In genomic region chr22:24059793-24060192, GRCh38 we compare ENCODE assay signal across 19 cellular contexts. TPM values are rescaled to one million over a fixed set of nuclear protein-coding genes. Genes with fewer than 3 reads are reported as not detected.
A peak's percentile ranks its signal among the peaks of the same experiment; 100 is the strongest.
DNase-seq lines count a peak whose midpoint lies in the region; ATAC-seq and TF ChIP-seq lines count a peak whose summit lies in the region.
"Had no signal": no experiment of that assay in that cellular context is flagged by ENCODE, and none has a peak within 500 bp of the region (broad histone marks: within the 10 kb centered on the region; RNA-seq: fewer than 3 reads in every experiment).

No MANE protein-coding gene starts in this region.

- peaks cover 37% of the 10 kb centered on the region for H3K4me1 ChIP-seq in left ventricle myocardium inferior

- H3K27me3 Mint-ChIP-seq in osteocyte (ENCODE audit: unreplicated experiment) = no peaks in the 10 kb centered on the region
- H3K27me3 Mint-ChIP-seq in glutamatergic neuron (ENCODE audit: unreplicated experiment) = peaks cover 2% of the 10 kb centered on the region
- H3K27me3 Mint-ChIP-seq: IgD-negative memory B cell; natural killer cell treated with Interleukin-12 subunit alpha and Interleukin-12 subunit beta and Interleukin-15 and Interleukin-18, amount 100 ng/mL, for 72 hours; stimulated activated memory B cell treated with anti-CD40 and anti-IgM and Interleukin-4, amounts not matched to agents 10 μg/mL and 1 μg/mL and 100 μg/mL, for 72 hours had no signal

- H3K36me3 Mint-ChIP-seq in osteocyte (ENCODE audit: unreplicated experiment) (peaks cover 52% of the 10 kb centered on the region), glutamatergic neuron (ENCODE audit: unreplicated experiment) (peaks cover 20% of the 10 kb centered on the region)

- H3K4me3 ChIP-seq in left ventricle myocardium inferior = no peak overlapping the region
- H3K4me3 ChIP-seq in coronary artery = no peak overlapping the region
- H3K4me3 ChIP-seq: right lobe of liver had no signal

- H3K9me3 Mint-ChIP-seq in osteocyte (ENCODE audit: unreplicated experiment) = no peaks in the 10 kb centered on the region
- peaks cover 4% of the 10 kb centered on the region for H3K9me3 Mint-ChIP-seq in glutamatergic neuron (ENCODE audit: unreplicated experiment)
- H3K9me3 Mint-ChIP-seq: IgD-negative memory B cell; natural killer cell treated with Interleukin-12 subunit alpha and Interleukin-12 subunit beta and Interleukin-15 and Interleukin-18, amount 100 ng/mL, for 72 hours; stimulated activated memory B cell treated with anti-CD40 and anti-IgM and Interleukin-4, amounts not matched to agents 10 μg/mL and 1 μg/mL and 100 μg/mL, for 72 hours had no signal

- H3K4me1 Mint-ChIP-seq in osteocyte (ENCODE audit: unreplicated experiment) (peaks cover 21% of the 10 kb centered on the region), glutamatergic neuron (ENCODE audit: low read depth, unreplicated experiment) (peaks cover 3% of the 10 kb centered on the region)
- H3K4me1 Mint-ChIP-seq: stimulated activated memory B cell treated with anti-CD40 and anti-IgM and Interleukin-4, amounts not matched to agents 10 μg/mL and 1 μg/mL and 100 μg/mL, for 72 hours had no signal

- DNase-seq in left ventricle myocardium inferior (no peak), Right ventricle myocardium superior (no peak), coronary artery (ENCODE audit: low spot score) (peak; percentile 71), osteocyte (ENCODE audit: extremely low spot score, unreplicated experiment) (no peak), glutamatergic neuron (no peak), HuH-7 (ENCODE audit: low spot score) (no peak)
- DNase-seq in stimulated activated CD4-positive, alpha-beta T cell treated with anti-CD3 and anti-CD28 coated beads, Interleukin-1b, Interleukin-23, amount 100 ng/mL, for 48 hours = no peak
- DNase-seq: activated naive CD4-positive, alpha-beta T cell treated with Interleukin-2 at 50 U/mL for 16 hours; hippocampal formation; NCI-H1048 had no signal

- H3K4me3 Mint-ChIP-seq in osteocyte (ENCODE audit: unreplicated experiment) = no peak overlapping the region
- no peak overlapping the region for H3K4me3 Mint-ChIP-seq in glutamatergic neuron (ENCODE audit: unreplicated experiment)
- H3K4me3 Mint-ChIP-seq: natural killer cell treated with Interleukin-12 subunit alpha and Interleukin-12 subunit beta and Interleukin-15 and Interleukin-18, amount 100 ng/mL, for 72 hours; stimulated activated memory B cell treated with anti-CD40 and anti-IgM and Interleukin-4, amounts not matched to agents 10 μg/mL and 1 μg/mL and 100 μg/mL, for 72 hours had no signal

- ATAC-seq in Right ventricle myocardium superior (ENCODE audit: poor library complexity) (no peak), GM21717 (IDR thresholded peaks at IDR 0.05; ENCODE audit: unreplicated experiment) (no peak)
- ATAC-seq: natural killer cell treated with Interleukin-12 subunit alpha and Interleukin-12 subunit beta and Interleukin-15 and Interleukin-18, amount 100 ng/mL, for 72 hours; stimulated activated memory B cell treated with anti-CD40 and anti-IgM and Interleukin-4, amounts not matched to agents 10 μg/mL and 1 μg/mL and 100 μg/mL, for 72 hours had no signal

- no peaks in the 10 kb centered on the region for H3K9me3 ChIP-seq in left ventricle myocardium inferior (replicated peaks)
- H3K9me3 ChIP-seq: right lobe of liver had no signal

- no peak for TF ChIP-seq CTCF in left ventricle myocardium inferior (IDR thresholded peaks at IDR 0.05; ENCODE audit: borderline replicate concordance)
- no peak for TF ChIP-seq CTCF in coronary artery (IDR thresholded peaks at IDR 0.05)
- no peak for TF ChIP-seq CTCF in osteocyte (IDR thresholded peaks at IDR 0.05)
- TF ChIP-seq CTCF in glutamatergic neuron (IDR thresholded peaks at IDR 0.05; ENCODE audit: partially characterized antibody, unreplicated experiment) = no peak

- peak overlapping the region; percentile 52 for H3K27ac ChIP-seq in left ventricle myocardium inferior (replicated peaks)
- peak overlapping the region; percentile 11 to 87 for H3K27ac ChIP-seq in coronary artery
- H3K27ac ChIP-seq: epithelial cell of prostate, right lobe of liver had no signal

- H3K27me3 ChIP-seq in left ventricle myocardium inferior (ENCODE audit: low read depth) = no peaks in the 10 kb centered on the region
- H3K27me3 ChIP-seq: right lobe of liver had no signal

- peaks cover 91% of the 10 kb centered on the region for H3K36me3 ChIP-seq in left ventricle myocardium inferior

- H3K27ac Mint-ChIP-seq in osteocyte (ENCODE audit: unreplicated experiment) = peak overlapping the region; percentile 83
- no peak overlapping the region for H3K27ac Mint-ChIP-seq in glutamatergic neuron (ENCODE audit: unreplicated experiment)
- H3K27ac Mint-ChIP-seq: IgD-negative memory B cell; natural killer cell treated with Interleukin-12 subunit alpha and Interleukin-12 subunit beta and Interleukin-15 and Interleukin-18, amount 100 ng/mL, for 72 hours; stimulated activated memory B cell treated with anti-CD40 and anti-IgM and Interleukin-4, amounts not matched to agents 10 μg/mL and 1 μg/mL and 100 μg/mL, for 72 hours had no signal

- intact Hi-C loops in left ventricle myocardium inferior (cut with micrococcal nuclease) = no loop called here
- intact Hi-C loops in Right ventricle myocardium superior (cut with DNase I) = no loop called here

RNA-seq across cellular contexts. Expression of gene CABIN1, which starts 48.7 kb away (rescaled TPM):
- 46.9 TPM for total RNA-seq in left ventricle myocardium inferior
- total RNA-seq in Right ventricle myocardium superior = 37.4 TPM
- 53.4 and 55.6 TPM in 2 replicates for total RNA-seq in osteocyte
- total RNA-seq in glutamatergic neuron (ENCODE audit: unreplicated experiment) = 72.5 TPM

RNA-seq across cellular contexts. Expression of gene GSTT4, which starts 54.5 kb away (rescaled TPM):
- not detected for total RNA-seq in left ventricle myocardium inferior
- total RNA-seq in Right ventricle myocardium superior = not detected
- not detected in 2 replicates for total RNA-seq in osteocyte
- not detected for total RNA-seq in glutamatergic neuron (ENCODE audit: unreplicated experiment)
- total RNA-seq: cerebellum; H4; left lobe of liver; natural killer cell treated with Interleukin-12 subunit alpha and Interleukin-12 subunit beta and Interleukin-15 and Interleukin-18, amount 100 ng/mL, for 72 hours; right lobe of liver had no signal
